In the genomic region with DNA sequence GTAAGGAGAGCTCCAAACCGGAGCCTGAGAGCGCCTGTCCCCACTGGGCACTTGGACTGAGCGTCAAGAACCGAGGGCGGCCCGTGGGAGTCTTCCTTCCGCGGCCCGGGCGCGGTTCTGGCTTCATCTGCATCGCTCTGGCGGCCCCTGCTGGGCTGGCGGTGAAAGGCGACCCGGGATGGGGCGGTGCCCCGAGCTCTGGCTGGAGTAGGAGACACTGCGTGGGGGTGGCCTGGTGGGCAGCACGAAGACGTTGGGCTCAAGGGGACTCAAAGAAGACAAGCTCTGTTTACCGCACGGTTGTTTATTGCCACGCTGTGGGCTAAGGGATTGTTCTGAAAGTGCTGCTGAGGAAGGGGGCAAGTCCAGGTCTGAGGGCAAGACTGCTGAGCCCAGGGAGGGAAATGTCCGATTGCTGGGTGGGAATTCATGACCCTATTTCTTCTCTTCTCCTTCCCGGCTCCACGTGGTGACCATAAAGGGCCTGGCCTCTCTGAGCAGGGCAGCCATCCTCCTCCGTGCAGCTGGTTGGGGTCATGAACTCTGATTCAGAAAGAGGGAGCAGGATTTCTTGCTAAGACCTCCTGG, we compare ENCODE assay signal across 8 cellular contexts. TPM values are rescaled to one million over a fixed set of nuclear protein-coding genes. Genes with fewer than 3 reads are reported as not detected.
DNase-seq lines count a peak whose midpoint lies in the region; ATAC-seq and TF ChIP-seq lines count a peak whose summit lies in the region.

No MANE protein-coding gene starts in this region.

- ATAC-seq in GM19025 (IDR thresholded peaks at IDR 0.05; ENCODE audit: low read depth, unreplicated experiment), result peak; percentile 74
- peak; percentile 94 for ATAC-seq in left ventricle myocardium superior

- DNase-seq in AG09319 (ENCODE audit: extremely low read depth, low read depth) (peak; percentile 29), HuH-7.5 (ENCODE audit: low spot score) (peak; percentile 61), amniotic stem cell (lab: John Stamatoyannopoulos, UW) (peak; percentile 33), left ventricle myocardium superior (peak; percentile 94), retinal pigment epithelial cell (ENCODE audit: low read depth) (no peak), NCI-H2196 (lab: John Stamatoyannopoulos, UW; ENCODE audit: unreplicated experiment) (no peak)
- peak; percentile 82 for DNase-seq in T-helper 2 cell treated with Interferon-gamma antibody and Interleukin-4, amounts not matched to agents 5 μg/mL and 100 μg/mL, for 36 hours (ENCODE audit: low spot score)

- peak overlapping the region; percentile 31 for H3K27ac Mint-ChIP-seq in T-helper 2 cell treated with Interferon-gamma antibody and Interleukin-4, amounts not matched to agents 5 μg/mL and 100 μg/mL, for 36 hours

- H3K4me3 Mint-ChIP-seq in T-helper 2 cell treated with Interferon-gamma antibody and Interleukin-4, amounts not matched to agents 5 μg/mL and 100 μg/mL, for 36 hours, result peak overlapping the region; percentile 37

- H3K9me3 Mint-ChIP-seq in T-helper 2 cell treated with Interferon-gamma antibody and Interleukin-4, amounts not matched to agents 5 μg/mL and 100 μg/mL, for 36 hours, result no peaks in the 10 kb centered on the region

- no peaks in the 10 kb centered on the region for H3K36me3 Mint-ChIP-seq in T-helper 2 cell treated with Interferon-gamma antibody and Interleukin-4, amounts not matched to agents 5 μg/mL and 100 μg/mL, for 36 hours (ENCODE audit: low read depth)

- peaks cover 9% of the 10 kb centered on the region for H3K4me1 Mint-ChIP-seq in T-helper 2 cell treated with Interferon-gamma antibody and Interleukin-4, amounts not matched to agents 5 μg/mL and 100 μg/mL, for 36 hours (ENCODE audit: low read depth)

- TF ChIP-seq CTCF in AG09319 (IDR thresholded peaks at IDR 0.05; ENCODE audit: low read depth, low read length) (peak; percentile 95), retinal pigment epithelial cell (conservative IDR thresholded peaks at IDR 0.05; ENCODE audit: low read depth, low read length) (peak; percentile 93)

- intact Hi-C loops in left ventricle myocardium superior (cut with micrococcal nuclease), result loop anchor here (5.0 kb wide), 1 partner anchor 53 kb away; no protein-coding TSS in a partner anchor

- H3K4me3 ChIP-seq in retinal pigment epithelial cell (ENCODE audit: low read length), result peak overlapping the region; percentile 17

- H3K27me3 Mint-ChIP-seq in T-helper 2 cell treated with Interferon-gamma antibody and Interleukin-4, amounts not matched to agents 5 μg/mL and 100 μg/mL, for 36 hours (ENCODE audit: low read depth), result peaks cover 10% of the 10 kb centered on the region

RNA-seq across cellular contexts. Expression of a gene that starts 29.8 kb away (rescaled TPM):
- 6.6 TPM for total RNA-seq in left ventricle myocardium superior

RNA-seq across cellular contexts. Expression of a gene that starts 57.2 kb away (rescaled TPM):
- 238 TPM for total RNA-seq in left ventricle myocardium superior

Comparison
In these comparisons a context has a peak if more than half of its experiments do, and no peak if none do; other contexts are left out.
1. DNase-seq: peak in AG09319 (single experiment), HuH-7.5 (single experiment), T-helper 2 cell treated with Interferon-gamma antibody and Interleukin-4, amounts not matched to agents 5 μg/mL and 100 μg/mL, for 36 hours (single experiment), amniotic stem cell (single experiment) and left ventricle myocardium superior (single experiment); none in retinal pigment epithelial cell (single experiment) and NCI-H2196 (single experiment).